In the genomic region with DNA sequence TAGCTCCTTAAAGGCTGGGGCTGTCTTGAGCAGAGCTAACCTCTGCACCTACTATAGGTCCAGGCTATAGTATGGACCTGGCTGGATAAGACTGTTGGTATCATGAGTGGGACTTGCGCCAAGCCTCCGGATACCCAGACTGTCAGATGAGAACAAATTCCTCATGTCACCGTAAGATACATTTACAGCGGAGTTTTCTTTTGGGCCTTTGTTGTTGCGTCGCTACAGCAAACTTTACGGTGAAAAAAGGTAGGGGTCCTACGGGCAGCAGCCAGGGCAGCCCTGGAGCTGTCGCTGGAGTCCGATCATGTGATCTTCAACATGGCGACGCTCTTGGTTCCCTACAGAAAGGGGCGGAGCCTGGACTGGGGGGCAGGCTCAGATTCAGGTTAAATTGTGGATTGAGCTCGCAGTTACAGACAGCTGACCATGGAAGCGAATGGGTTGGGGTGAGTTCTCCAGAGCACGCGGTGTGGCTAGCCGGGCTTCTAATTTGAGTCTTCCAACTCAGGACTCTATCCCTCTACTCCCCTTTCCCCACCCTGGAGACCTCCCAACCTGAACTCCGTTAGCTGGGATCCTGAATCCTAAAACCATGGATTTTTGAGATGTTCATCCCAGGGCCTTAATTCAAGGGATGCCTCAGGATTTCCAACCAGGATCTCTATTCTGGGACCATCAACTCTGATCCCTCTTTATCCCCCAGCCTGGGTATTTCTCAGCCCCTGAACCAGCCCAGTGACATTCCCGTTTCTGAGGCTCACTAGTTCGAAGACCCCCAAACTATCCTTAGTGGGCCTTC, we compare ENCODE assay signal across 8 cellular contexts. TPM values are rescaled to one million over a fixed set of nuclear protein-coding genes. Genes with fewer than 3 reads are reported as not detected.
A peak's percentile ranks its signal among the peaks of the same experiment; 100 is the strongest.
DNase-seq lines count a peak whose midpoint lies in the region; ATAC-seq, FAIRE-seq and TF ChIP-seq lines count a peak whose summit lies in the region.

Gene UROD, plus strand, starts transcription at position 418 of the 802 bp plus-strand sequence. Its CDS starts 12 bp downstream, at position 430.

- H3K27me3 ChIP-seq in BE2C (no peaks in the 10 kb centered on the region), HepG2 (ENCODE audit: control insufficient read depth in 1 of 2, insufficient read depth in 2 of 2, low read length in 2 of 2) (no peaks in the 10 kb centered on the region; a peak in 1 of 5 replicates)

- peak; percentile 87 for DNase-seq in BE2C
- peak; percentile 92 for DNase-seq in GM19240 (ENCODE audit: insufficient read length, low spot score)
- peak; percentile 97 for DNase-seq in NCI-H748 (lab: John Stamatoyannopoulos, UW; ENCODE audit: unreplicated experiment)
- DNase-seq in activated CD4-positive, alpha-beta T cell treated with anti-CD3 and anti-CD28 coated beads, Interleukin-2, amount 50 U/mL, for 4 hours: peak; percentile 89
- peak; percentile 95 to 98 for DNase-seq in dermis microvascular lymphatic vessel endothelial cell (ENCODE audit: low read depth in 2 of 2)
- DNase-seq in HepG2 (ENCODE audit: low spot score): peak; percentile 94
- DNase-seq in stimulated activated CD4-positive, alpha-beta T cell treated with anti-CD3 and anti-CD28 coated beads, Interleukin-4, amount 100 ng/mL, for 1 hour: peak; percentile 91

- TF ChIP-seq CTCF in BE2C (IDR thresholded peaks at IDR 0.05; ENCODE audit: low read depth, low read length) (no peak), HepG2 (CRISPR knock-in tag; IDR thresholded peaks at IDR 0.05) (peak; percentile 4; the same call in 1 of the 2 replicates)

- peak within 1 kb of the TSS; percentile 97 for H2AFZ ChIP-seq in HepG2 (ENCODE audit: low read length)

- CTCF ChIA-PET in HepG2 (lab: Yijun Ruan, JAX; ENCODE audit: low intra/inter-chr PET ratio, low total read pairs): interaction anchor here (0.7 to 1.1 kb wide), 2 partner anchors 289 to 293 kb away, joined by 3 read pairs; no protein-coding TSS in a partner anchor

- no peak for TF ChIP-seq RAD21 in HepG2 (CRISPR knock-in tag; IDR thresholded peaks at IDR 0.05)

- H3K27ac ChIP-seq in HepG2 (ENCODE audit: extremely low read length, insufficient read depth, low read length): peak within 1 kb of the TSS; percentile 85

- peak within 1 kb of the TSS; percentile 79 for H3K9ac ChIP-seq in HepG2 (ENCODE audit: insufficient read depth, low read depth, low read length)

- H3K9me3 ChIP-seq in BE2C (no peaks in the 10 kb centered on the region), HepG2 (ENCODE audit: low read length) (no peaks in the 10 kb centered on the region)

- WGBS in HepG2 (ENCODE audit: low lambda C conversion rate): 1% methylated on average over 20 of the region's 21 CpGs

- POLR2A ChIA-PET in HepG2 (lab: Yijun Ruan, JAX): interaction anchor here (0.7 to 10.4 kb wide), 27 partner anchors 9 to 571 kb away, joined by 3 to 231 read pairs (median 8); partner anchors contain the start of genes BTBD19, CCDC163, DYNLT4 and EIF2B3

- TF ChIP-seq POLR2A in HepG2 (IDR thresholded peaks at IDR 0.05; ENCODE audit: insufficient read depth in 1 of 2, low read depth in 2 of 2, low read length in 2 of 2): peak; percentile 91 to 96

- H3K4me3 ChIP-seq in BE2C (ENCODE audit: low read depth, low read length) (peak within 1 kb of the TSS; percentile 80), HepG2 (replicated peaks in 1 of 3; ENCODE audit: insufficient read depth in 1 of 3, low read depth in 2 of 3, low read length in 3 of 3) (peak within 1 kb of the TSS; percentile 73 to 95 (median 78))

- H3K4me1 ChIP-seq in BE2C (peaks cover 3% of the 10 kb centered on the region; the same call in 1 of the 2 replicates), HepG2 (ENCODE audit: insufficient read depth, low read length) (peaks cover 32% of the 10 kb centered on the region)

- H3K4me2 ChIP-seq in HepG2 (ENCODE audit: low read depth, low read length): peak within 1 kb of the TSS; percentile 99

- peaks cover 26% of the 10 kb centered on the region for H3K79me2 ChIP-seq in HepG2 (ENCODE audit: insufficient read depth, low read length)

- H4K20me1 ChIP-seq in HepG2 (ENCODE audit: insufficient read depth, low read length): no peaks in the 10 kb centered on the region

- FAIRE-seq in HepG2 (lab: Jason Lieb, UNC): peak; percentile 99

- TF ChIP-seq EP300 in HepG2 (IDR thresholded peaks at IDR 0.05; ENCODE audit: low read depth in 2 of 2, low read length in 2 of 2): 0 out of 4 replicates have a peak, but pooled peaks of 1 of the 2 experiments have one; percentile 12
- TF ChIP-seq EP300 in HepG2 (CRISPR knock-in tag; IDR thresholded peaks at IDR 0.05; ENCODE audit: borderline replicate concordance): no peak

- in situ Hi-C loops in HepG2 (cut with HindIII; ENCODE audit: extremely low pct_ligation_motif_present, low pct_unique_long_range_greater_than_20kb): loop anchor here (5.0 to 25.0 kb wide), 4 partner anchors 175 to 480 kb away; partner anchors contain the start of genes PTCH2 and TESK2

- BruUV-seq in HepG2 (replicated peaks; lab: Mats Ljungman, UMichigan): no TSS peak

- intact Hi-C loops in HepG2 (cut with micrococcal nuclease; ENCODE audit: unreplicated experiment): loop anchor here (1.0 to 5.0 kb wide), 3 partner anchors 175 to 292 kb away; no protein-coding TSS in a partner anchor

- H3K36me3 ChIP-seq in BE2C: no peaks in the 10 kb centered on the region
- peaks cover 4 to 39% of the 10 kb centered on the region in 2 experiments; a peak in 3 of 5 replicates for H3K36me3 ChIP-seq in HepG2 (replicated peaks in 1 of 2; ENCODE audit: control insufficient read depth in 1 of 2, insufficient read depth in 2 of 2, low read length in 2 of 2)

- ATAC-seq in HG03521 (IDR thresholded peaks at IDR 0.05; ENCODE audit: unreplicated experiment): peak; percentile 73
- ATAC-seq in HepG2: peak; percentile 75

TF ChIP-seq in HepG2, 621 proteins besides CTCF, POLR2A, EP300 and RAD21 (continues in another document):
- TF ChIP-seq RFXAP (CRISPR knock-in tag; IDR thresholded peaks at IDR 0.05; ENCODE audit: borderline replicate concordance): no peak
- TF ChIP-seq ZNF563 (CRISPR knock-in tag; IDR thresholded peaks at IDR 0.05): no peak
- no peak for TF ChIP-seq HMGXB4 (CRISPR knock-in tag; IDR thresholded peaks at IDR 0.05; ENCODE audit: borderline replicate concordance in 1 of 2, low read depth in 1 of 2)
- 0 out of 2 replicates have a peak, but pooled peaks have one; percentile 41 for TF ChIP-seq MLX (CRISPR knock-in tag; IDR thresholded peaks at IDR 0.05)
- TF ChIP-seq, protein P1, sequence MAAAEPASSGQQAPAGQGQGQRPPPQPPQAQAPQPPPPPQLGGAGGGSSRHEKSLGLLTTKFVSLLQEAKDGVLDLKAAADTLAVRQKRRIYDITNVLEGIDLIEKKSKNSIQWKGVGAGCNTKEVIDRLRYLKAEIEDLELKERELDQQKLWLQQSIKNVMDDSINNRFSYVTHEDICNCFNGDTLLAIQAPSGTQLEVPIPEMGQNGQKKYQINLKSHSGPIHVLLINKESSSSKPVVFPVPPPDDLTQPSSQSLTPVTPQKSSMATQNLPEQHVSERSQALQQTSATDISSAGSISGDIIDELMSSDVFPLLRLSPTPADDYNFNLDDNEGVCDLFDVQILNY (CRISPR knock-in tag; conservative IDR thresholded peaks at IDR 0.05): no peak
- TF ChIP-seq AHR (CRISPR knock-in tag; IDR thresholded peaks at IDR 0.05): no peak

RNA-seq across cellular contexts. Expression of gene UROD, which starts in this region (rescaled TPM):
- polyA plus RNA-seq in BE2C (2012; ENCODE audit: insufficient read depth, insufficient read length, low read depth): 80.2 TPM
- total RNA-seq in dermis microvascular lymphatic vessel endothelial cell: 266 and 281 TPM in 2 replicates
- 171 and 243 TPM in 2 replicates for total RNA-seq in HepG2 (2016; rRNA removed; fragmentation: Illumina TruSeq; extraction: Trizol)
- total RNA-seq in HepG2 (2016; cell fraction: cytosol; rRNA removed; fragmentation: Illumina TruSeq; extraction: Trizol; ENCODE audit: low read depth): 52.3 and 57.9 TPM in 2 replicates
- 176 and 234 TPM in 2 replicates for total RNA-seq in HepG2 (2016; cell fraction: insoluble cytoplasmic fraction; rRNA removed; fragmentation: Illumina TruSeq; extraction: Trizol)
- 80.0 and 84.0 TPM in 2 replicates for total RNA-seq in HepG2 (2016; cell fraction: membrane; rRNA removed; fragmentation: Illumina TruSeq; extraction: Trizol)
- 104 and 109 TPM in 2 replicates for total RNA-seq in HepG2 (2016; cell fraction: nucleus; rRNA removed; fragmentation: Illumina TruSeq; extraction: Trizol)
- polyA plus RNA-seq in HepG2 (2011; rRNA removed): 162 and 172 TPM in 2 replicates
- 149 and 186 TPM in 2 replicates for polyA plus RNA-seq in HepG2 (2011; cell fraction: cytosol; rRNA removed)
- polyA plus RNA-seq in HepG2 (2011; cell fraction: nucleus; rRNA removed): 221 and 235 TPM in 2 replicates
- polyA plus RNA-seq in HepG2 (2012): 54.1 and 58.6 TPM in 2 replicates
- polyA plus RNA-seq in HepG2 (2016; cell fraction: cytosol; fragmentation: Illumina TruSeq; extraction: Trizol; ENCODE audit: low read depth): 54.0 and 55.9 TPM in 2 replicates
- polyA plus RNA-seq in HepG2 (2016; cell fraction: insoluble cytoplasmic fraction; fragmentation: Illumina TruSeq; extraction: Trizol; ENCODE audit: low read depth): 208 and 224 TPM in 2 replicates
- polyA plus RNA-seq in HepG2 (2016; cell fraction: membrane; fragmentation: Illumina TruSeq; extraction: Trizol; ENCODE audit: low read depth): 72.8 and 73.2 TPM in 2 replicates
- polyA plus RNA-seq in HepG2 (2016; cell fraction: nucleus; fragmentation: Illumina TruSeq; extraction: Trizol; ENCODE audit: insufficient read depth, low read depth): 178 and 190 TPM in 2 replicates
- 175 and 194 TPM in 2 replicates for polyA minus RNA-seq in HepG2 (2011; rRNA and poly(A)+ RNA removed; ENCODE audit: low replicate concordance)
- polyA minus RNA-seq in HepG2 (2011; cell fraction: cytosol; rRNA and poly(A)+ RNA removed): 36.4 and 37.4 TPM in 2 replicates
- polyA minus RNA-seq in HepG2 (2011; cell fraction: nucleus; rRNA and poly(A)+ RNA removed): 48.0 and 55.0 TPM in 2 replicates

Comparison
In these comparisons a context has a peak if more than half of its experiments do, and no peak if none do; other contexts are left out.
1. Peak in every context shown above with its lines: DNase-seq, ATAC-seq, H3K4me3 ChIP-seq and H3K27ac ChIP-seq.